In genomic region chr2:160417745-160418397, GRCh38 we compare ENCODE assay signal across 12 cellular contexts.
DNase-seq lines count a peak whose midpoint lies in the region; ATAC-seq and TF ChIP-seq lines count a peak whose summit lies in the region.
"Had no signal": no experiment of that assay in that cellular context is flagged by ENCODE, and none has a peak within 500 bp of the region (broad histone marks: within the 10 kb centered on the region; RNA-seq: fewer than 3 reads in every experiment).

No MANE protein-coding gene starts in this region.

- H3K4me1 ChIP-seq in RWPE2 (ENCODE audit: insufficient read depth, poor library complexity, severe bottlenecking) (peaks cover 47% of the 10 kb centered on the region), spleen (peaks cover 5 to 59% (median 25%) of the 10 kb centered on the region in 6 donors)
- H3K4me1 ChIP-seq: uterus had no signal

- H3K36me3 Mint-ChIP-seq in natural killer cell = no peaks in the 10 kb centered on the region

- H3K36me3 ChIP-seq in RWPE2 (ENCODE audit: low read depth) = no peaks in the 10 kb centered on the region
- no peaks in the 10 kb centered on the region for H3K36me3 ChIP-seq in spleen
- H3K36me3 ChIP-seq: uterus had no signal

- peak overlapping the region; percentile 93 for H3K27ac ChIP-seq in RWPE2 (ENCODE audit: poor library complexity, severe bottlenecking)
- peak overlapping the region in 1 of 8 donors; percentile 3 for H3K27ac ChIP-seq in spleen
- H3K27ac ChIP-seq: RWPE1, uterus had no signal

- 77 to 80% (median 79%) methylated on average over 6 of the region's 6 CpGs for WGBS in spleen, 5 donors

- no peaks in the 10 kb centered on the region for H3K27me3 Mint-ChIP-seq in natural killer cell (ENCODE audit: low read depth in 2 of 2)

- ATAC-seq in RWPE2 (ENCODE audit: low read depth) (peak; percentile 81), natural killer cell (no peak), GM18517 (IDR thresholded peaks at IDR 0.05; ENCODE audit: unreplicated experiment) (no peak)

- intact Hi-C loops in natural killer cell (cut with micrococcal nuclease) = no loop called here
- intact Hi-C loops in spleen (cut with DNase I; ENCODE audit: low total_unique reads) = no loop called here

- no peak overlapping the region for H3K4me3 Mint-ChIP-seq in natural killer cell

- H3K9me3 Mint-ChIP-seq in natural killer cell = no peaks in the 10 kb centered on the region

- no peaks in the 10 kb centered on the region for H3K27me3 ChIP-seq in RWPE2 (ENCODE audit: insufficient read depth, poor library complexity, severe bottlenecking)
- H3K27me3 ChIP-seq in spleen (replicated peaks in 1 of 7) = no peaks in the 10 kb centered on the region
- H3K27me3 ChIP-seq: uterus had no signal

- no peak for TF ChIP-seq POLR2A in spleen (IDR thresholded peaks at IDR 0.05)

- H3K9me3 ChIP-seq in RWPE2 (ENCODE audit: severe bottlenecking) = no peaks in the 10 kb centered on the region
- no peaks in the 10 kb centered on the region for H3K9me3 ChIP-seq in spleen
- H3K9me3 ChIP-seq: uterus had no signal

- TF ChIP-seq CTCF in RWPE2 (IDR thresholded peaks at IDR 0.05; ENCODE audit: poor library complexity, severe bottlenecking) (no peak), natural killer cell (IDR thresholded peaks at IDR 0.05) (no peak), spleen (IDR thresholded peaks at IDR 0.05 in 8 of 11, conservative IDR thresholded peaks at IDR 0.05 in 3 of 11) (no peak)

- DNase-seq in activated CD4-positive, alpha-beta T cell treated with anti-CD3 and anti-CD28 coated beads for 4 hours = peak; percentile 43 to 48
- DNase-seq in activated CD4-positive, alpha-beta T cell treated with anti-CD3 and anti-CD28 coated beads for 1 hour = no peak
- no peak for DNase-seq in RWPE2 (ENCODE audit: low spot score)
- peak; percentile 73 for DNase-seq in dermis blood vessel endothelial cell
- DNase-seq in skeletal muscle cell (ENCODE audit: low read depth) = peak; percentile 87
- no peak for DNase-seq in natural killer cell
- no peak for DNase-seq in spleen
- DNase-seq: AML-193, NCI-H1092 treated with DMSO at 0.1 percent for 48 hours, uterus had no signal

- no peak overlapping the region for H3K27ac Mint-ChIP-seq in natural killer cell

- H3K4me3 ChIP-seq in RWPE2 (ENCODE audit: severe bottlenecking) (no peak overlapping the region), skeletal muscle cell (ENCODE audit: low read depth, low read length) (no peak overlapping the region), spleen (no peak overlapping the region)
- H3K4me3 ChIP-seq: uterus had no signal

- peaks cover 29 to 39% of the 10 kb centered on the region in 2 donors for H3K4me1 Mint-ChIP-seq in natural killer cell

Comparison
In these comparisons a context has a peak if more than half of its experiments do, and no peak if none do; other contexts are left out.
1. DNase-seq: peak in activated CD4-positive, alpha-beta T cell treated with anti-CD3 and anti-CD28 coated beads for 4 hours (2 of 2), dermis blood vessel endothelial cell (single experiment) and skeletal muscle cell (single experiment); none in activated CD4-positive, alpha-beta T cell treated with anti-CD3 and anti-CD28 coated beads for 1 hour (single experiment), RWPE2 (single experiment), natural killer cell (single experiment) and spleen (single experiment).